8 cellular contexts compared by ENCODE assay signal in genomic region chr3:188432826-188433525, GRCh38.
A peak's percentile ranks its signal among the peaks of the same experiment; 100 is the strongest.
DNase-seq lines count a peak whose midpoint lies in the region; ATAC-seq and TF ChIP-seq lines count a peak whose summit lies in the region.

No MANE protein-coding gene starts in this region.

- H3K27me3 Mint-ChIP-seq in activated naive CD4-positive, alpha-beta T cell treated with anti-CD3 and anti-CD28 coated beads for 36 hours (ENCODE audit: low read depth), result no peaks in the 10 kb centered on the region
- no peaks in the 10 kb centered on the region for H3K27me3 Mint-ChIP-seq in activated naive CD8-positive, alpha-beta T cell treated with anti-CD3 and anti-CD28 coated beads, Interleukin-2, amount 50 U/mL, for 24 hours
- no peaks in the 10 kb centered on the region for H3K27me3 Mint-ChIP-seq in type B pancreatic cell

- peak; percentile 46 for ATAC-seq in activated naive CD8-positive, alpha-beta T cell treated with anti-CD3 and anti-CD28 coated beads, Interleukin-2, amount 50 U/mL, for 24 hours
- ATAC-seq in left lung, result peak; percentile 68
- ATAC-seq in HG02623 (IDR thresholded peaks at IDR 0.05; ENCODE audit: unreplicated experiment), result no peak
- ATAC-seq in GM21529 (IDR thresholded peaks at IDR 0.05; ENCODE audit: unreplicated experiment), result no peak

- peak overlapping the region; percentile 27 to 86 for H3K27ac ChIP-seq in left lung

- TF ChIP-seq CTCF in left lung (IDR thresholded peaks at IDR 0.05), result no peak
- TF ChIP-seq CTCF in type B pancreatic cell (conservative IDR thresholded peaks at IDR 0.05), result no peak

- peaks cover 25% of the 10 kb centered on the region for H3K4me1 Mint-ChIP-seq in activated naive CD4-positive, alpha-beta T cell treated with anti-CD3 and anti-CD28 coated beads for 36 hours (ENCODE audit: low read depth)
- peaks cover 59% of the 10 kb centered on the region for H3K4me1 Mint-ChIP-seq in activated naive CD8-positive, alpha-beta T cell treated with anti-CD3 and anti-CD28 coated beads, Interleukin-2, amount 50 U/mL, for 24 hours
- H3K4me1 Mint-ChIP-seq in type B pancreatic cell (ENCODE audit: unreplicated experiment), result peaks cover 23% of the 10 kb centered on the region

- peaks cover 4% of the 10 kb centered on the region for H3K36me3 Mint-ChIP-seq in activated naive CD4-positive, alpha-beta T cell treated with anti-CD3 and anti-CD28 coated beads for 36 hours (ENCODE audit: low read depth)
- peaks cover 4% of the 10 kb centered on the region for H3K36me3 Mint-ChIP-seq in activated naive CD8-positive, alpha-beta T cell treated with anti-CD3 and anti-CD28 coated beads, Interleukin-2, amount 50 U/mL, for 24 hours (ENCODE audit: low read depth)
- peaks cover 3% of the 10 kb centered on the region for H3K36me3 Mint-ChIP-seq in type B pancreatic cell

- H3K36me3 ChIP-seq in left lung, result no peaks in the 10 kb centered on the region

- peak; percentile 18 for DNase-seq in activated naive CD4-positive, alpha-beta T cell treated with anti-CD3 and anti-CD28 coated beads for 36 hours
- no peak for DNase-seq in activated naive CD4-positive, alpha-beta T cell treated with anti-CD3 and anti-CD28 coated beads, Interleukin-2, amount 50 U/mL, for 16 hours
- DNase-seq in activated naive CD8-positive, alpha-beta T cell treated with anti-CD3 and anti-CD28 coated beads, Interleukin-2, amount 50 U/mL, for 24 hours, result no peak
- DNase-seq in left lung, result no peak
- DNase-seq in type B pancreatic cell (ENCODE audit: extremely low spot score, unreplicated experiment), result no peak
- no peak for DNase-seq in NCI-H1436 (lab: John Stamatoyannopoulos, UW)

- no peaks in the 10 kb centered on the region for H3K27me3 ChIP-seq in left lung

- no peaks in the 10 kb centered on the region for H3K9me3 Mint-ChIP-seq in activated naive CD4-positive, alpha-beta T cell treated with anti-CD3 and anti-CD28 coated beads for 36 hours
- H3K9me3 Mint-ChIP-seq in activated naive CD8-positive, alpha-beta T cell treated with anti-CD3 and anti-CD28 coated beads, Interleukin-2, amount 50 U/mL, for 24 hours, result no peaks in the 10 kb centered on the region
- H3K9me3 Mint-ChIP-seq in type B pancreatic cell, result peaks cover 5% of the 10 kb centered on the region

- peak overlapping the region; percentile 55 for H3K27ac Mint-ChIP-seq in activated naive CD4-positive, alpha-beta T cell treated with anti-CD3 and anti-CD28 coated beads for 36 hours
- H3K27ac Mint-ChIP-seq in activated naive CD8-positive, alpha-beta T cell treated with anti-CD3 and anti-CD28 coated beads, Interleukin-2, amount 50 U/mL, for 24 hours, result peak overlapping the region; percentile 79
- peak overlapping the region; percentile 64 for H3K27ac Mint-ChIP-seq in type B pancreatic cell

- no peak overlapping the region for H3K4me3 Mint-ChIP-seq in activated naive CD4-positive, alpha-beta T cell treated with anti-CD3 and anti-CD28 coated beads for 36 hours
- H3K4me3 Mint-ChIP-seq in activated naive CD8-positive, alpha-beta T cell treated with anti-CD3 and anti-CD28 coated beads, Interleukin-2, amount 50 U/mL, for 24 hours, result peak overlapping the region; percentile 67
- peak overlapping the region; percentile 39 for H3K4me3 Mint-ChIP-seq in type B pancreatic cell

- no peaks in the 10 kb centered on the region for H3K9me3 ChIP-seq in left lung

- CTCF ChIA-PET in activated naive CD4-positive, alpha-beta T cell treated with anti-CD3 and anti-CD28 coated beads for 36 hours (lab: Charles Lee), result interaction anchor here (0.5 to 1.6 kb wide), 3 partner anchors 61 to 692 kb away, joined by 3 to 4 read pairs (median 4); no protein-coding TSS in a partner anchor

- no peak overlapping the region for H3K4me3 ChIP-seq in left lung

- H3K4me1 ChIP-seq in left lung, result peaks cover 0 to 50% of the 10 kb centered on the region in 2 donors

- intact Hi-C loops in activated naive CD4-positive, alpha-beta T cell treated with anti-CD3 and anti-CD28 coated beads for 36 hours (cut with micrococcal nuclease), result no loop called here
- intact Hi-C loops in left lung (cut with DNase I), result no loop called here

Comparison
In these comparisons a context has a peak if more than half of its experiments do, and no peak if none do; other contexts are left out.
1. ATAC-seq: peak in activated naive CD8-positive, alpha-beta T cell treated with anti-CD3 and anti-CD28 coated beads, Interleukin-2, amount 50 U/mL, for 24 hours (single experiment) and left lung (single experiment); none in HG02623 (single experiment) and GM21529 (single experiment).
2. Peak in every context shown above with its lines, with median percentiles within 50 percentile points of each other: H3K27ac Mint-ChIP-seq.